ENCODE assay signal across 21 cellular contexts in the genomic region with DNA sequence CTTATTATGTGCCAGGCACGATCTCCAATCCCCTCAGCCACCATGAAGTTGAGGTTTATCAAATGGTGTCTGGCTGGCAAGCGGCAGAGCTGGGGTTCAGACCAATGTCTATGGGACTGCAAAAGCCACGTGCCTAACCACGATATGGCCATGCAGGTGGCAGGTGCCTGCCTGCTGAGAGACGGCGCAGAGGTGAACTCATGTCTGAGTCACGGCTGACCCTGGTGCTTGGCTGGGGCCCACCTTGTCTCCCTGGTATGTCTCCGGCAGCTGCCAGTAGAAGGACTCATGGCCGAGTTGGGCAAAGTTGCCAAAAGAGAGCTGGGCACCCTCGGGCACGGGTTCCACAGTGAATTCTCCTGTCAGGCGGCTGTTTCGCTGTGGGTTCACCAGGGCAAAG. TPM values are rescaled to one million over a fixed set of nuclear protein-coding genes. Genes with fewer than 3 reads are reported as not detected.
DNase-seq lines count a peak whose midpoint lies in the region; ATAC-seq and TF ChIP-seq lines count a peak whose summit lies in the region.
"Had no signal": no experiment of that assay in that cellular context is flagged by ENCODE, and none has a peak within 500 bp of the region (broad histone marks: within the 10 kb centered on the region; RNA-seq: fewer than 3 reads in every experiment).

No MANE protein-coding gene starts in this region.

- no peaks in the 10 kb centered on the region for H3K9me3 ChIP-seq in BLaER1
- H3K9me3 ChIP-seq: colonic mucosa, SK-N-SH, upper lobe of left lung had no signal

- TF ChIP-seq POLR2A in GM18505 (IDR thresholded peaks at IDR 0.05; ENCODE audit: borderline replicate concordance, extremely low read depth, insufficient read depth, insufficient read length): no peak

- H4K20me1 ChIP-seq in BLaER1: no peaks in the 10 kb centered on the region

- no peak overlapping the region for H3K4me3 Mint-ChIP-seq in chondrocyte (ENCODE audit: unreplicated experiment)
- H3K4me3 Mint-ChIP-seq in stimulated activated effector memory CD8-positive, alpha-beta T cell treated with anti-CD3 and anti-CD28 coated beads, Interleukin-12 subunit alpha, Interleukin-12 subunit beta, amount 100 ng/mL, for 72 hours: no peak overlapping the region
- H3K4me3 Mint-ChIP-seq: activated CD8-positive, alpha-beta memory T cell treated with anti-CD3 and anti-CD28 coated beads, Interleukin-2, amount 10 ng/mL, durations not matched to agents 7 days and 5 days; CD4-positive, CD25-positive, alpha-beta regulatory T cell had no signal

- H3K4me3 ChIP-seq in BLaER1 (no peak overlapping the region), rectal smooth muscle tissue (ENCODE audit: low read length) (no peak overlapping the region)
- H3K4me3 ChIP-seq: colonic mucosa, smooth muscle cell, upper lobe of left lung had no signal

- no peak overlapping the region for H3K9ac ChIP-seq in BLaER1
- no peak overlapping the region for H3K9ac ChIP-seq in rectal smooth muscle tissue (ENCODE audit: low read length)
- H3K9ac ChIP-seq: parathyroid adenoma, SK-N-SH had no signal

- H3K4me1 Mint-ChIP-seq in chondrocyte (ENCODE audit: low read depth): peaks cover 24% of the 10 kb centered on the region
- peaks cover 6% of the 10 kb centered on the region for H3K4me1 Mint-ChIP-seq in stimulated activated effector memory CD8-positive, alpha-beta T cell treated with anti-CD3 and anti-CD28 coated beads, Interleukin-12 subunit alpha, Interleukin-12 subunit beta, amount 100 ng/mL, for 72 hours
- H3K4me1 Mint-ChIP-seq: activated CD8-positive, alpha-beta memory T cell treated with anti-CD3 and anti-CD28 coated beads, Interleukin-2, amount 10 ng/mL, durations not matched to agents 7 days and 5 days had no signal

- no peak for ATAC-seq in stimulated activated effector memory CD8-positive, alpha-beta T cell treated with anti-CD3 and anti-CD28 coated beads, Interleukin-12 subunit alpha, Interleukin-12 subunit beta, amount 100 ng/mL, for 72 hours
- ATAC-seq in GM18505 (IDR thresholded peaks at IDR 0.05; ENCODE audit: unreplicated experiment): no peak
- ATAC-seq: activated CD8-positive, alpha-beta memory T cell treated with anti-CD3 and anti-CD28 coated beads, Interleukin-2, amount 10 ng/mL, durations not matched to agents 7 days and 5 days had no signal

- no peaks in the 10 kb centered on the region for H3K27me3 Mint-ChIP-seq in chondrocyte (ENCODE audit: low read depth)
- H3K27me3 Mint-ChIP-seq: activated CD8-positive, alpha-beta memory T cell treated with anti-CD3 and anti-CD28 coated beads, Interleukin-2, amount 10 ng/mL, durations not matched to agents 7 days and 5 days; CD4-positive, CD25-positive, alpha-beta regulatory T cell had no signal

- H3K27me3 ChIP-seq in BLaER1 (no peaks in the 10 kb centered on the region), rectal smooth muscle tissue (ENCODE audit: control insufficient read depth, insufficient read depth, low read length) (no peaks in the 10 kb centered on the region)
- H3K27me3 ChIP-seq: colonic mucosa, upper lobe of left lung had no signal

- TF ChIP-seq CTCF in chondrocyte (IDR thresholded peaks at IDR 0.05): no peak

- H3K36me3 Mint-ChIP-seq in chondrocyte (ENCODE audit: low read depth): peaks cover 37% of the 10 kb centered on the region
- H3K36me3 Mint-ChIP-seq in stimulated activated effector memory CD8-positive, alpha-beta T cell treated with anti-CD3 and anti-CD28 coated beads, Interleukin-12 subunit alpha, Interleukin-12 subunit beta, amount 100 ng/mL, for 72 hours: no peaks in the 10 kb centered on the region
- H3K36me3 Mint-ChIP-seq: activated CD8-positive, alpha-beta memory T cell treated with anti-CD3 and anti-CD28 coated beads, Interleukin-2, amount 10 ng/mL, durations not matched to agents 7 days and 5 days; CD4-positive, CD25-positive, alpha-beta regulatory T cell had no signal

- H3K27ac ChIP-seq in BLaER1: peak overlapping the region; percentile 18; the same call in 1 of the 2 replicates
- peak overlapping the region; percentile 27 for H3K27ac ChIP-seq in rectal smooth muscle tissue (ENCODE audit: low read depth, low read length)
- H3K27ac ChIP-seq: colonic mucosa, parathyroid adenoma, upper lobe of left lung had no signal

- H3K4me2 ChIP-seq in BLaER1: peak overlapping the region; percentile 58
- H3K4me2 ChIP-seq: SK-N-SH, smooth muscle cell had no signal

- peak; percentile 39 for DNase-seq in NCI-H226
- DNase-seq in chondrocyte (ENCODE audit: low spot score): no peak
- no peak for DNase-seq in stimulated activated effector memory CD8-positive, alpha-beta T cell treated with anti-CD3 and anti-CD28 coated beads, Interleukin-12 subunit alpha, Interleukin-12 subunit beta, amount 100 ng/mL, for 72 hours (ENCODE audit: low spot score in 2 of 2)
- DNase-seq in NCI-H1417 treated with DMSO at 0.1 percent for 48 hours (lab: John Stamatoyannopoulos, UW): no peak
- no peak for DNase-seq in NCI-H524 (lab: John Stamatoyannopoulos, UW)
- DNase-seq: activated CD8-positive, alpha-beta memory T cell treated with anti-CD3 and anti-CD28 coated beads, Interleukin-2, amount 10 ng/mL, durations not matched to agents 7 days and 5 days; activated effector memory CD4-positive, alpha-beta T cell treated with Interleukin-2 at 50 U/mL for 16 hours; CD4-positive, CD25-positive, alpha-beta regulatory T cell; colonic mucosa; NCI-H2081; NCI-H524 treated with DMSO at 0.1 percent for 48 hours; OCI-M1; SK-N-SH; stimulated activated CD4-positive, alpha-beta T cell treated with anti-CD3 and anti-CD28 coated beads, Interleukin-4, amount 100 ng/mL, for 4 hours; T1000; upper lobe of left lung had no signal

- H3K4me1 ChIP-seq in BLaER1: peaks cover 47% of the 10 kb centered on the region
- peaks cover 7% of the 10 kb centered on the region for H3K4me1 ChIP-seq in rectal smooth muscle tissue (ENCODE audit: control insufficient read depth, insufficient read depth, low read length)
- H3K4me1 ChIP-seq: colonic mucosa, parathyroid adenoma had no signal

- H3K9me3 Mint-ChIP-seq in chondrocyte (ENCODE audit: low read depth): no peaks in the 10 kb centered on the region
- H3K9me3 Mint-ChIP-seq in stimulated activated effector memory CD8-positive, alpha-beta T cell treated with anti-CD3 and anti-CD28 coated beads, Interleukin-12 subunit alpha, Interleukin-12 subunit beta, amount 100 ng/mL, for 72 hours: no peaks in the 10 kb centered on the region
- H3K9me3 Mint-ChIP-seq: CD4-positive, CD25-positive, alpha-beta regulatory T cell had no signal

- H3K27ac Mint-ChIP-seq in chondrocyte (ENCODE audit: unreplicated experiment): peak overlapping the region; percentile 61
- H3K27ac Mint-ChIP-seq in stimulated activated effector memory CD8-positive, alpha-beta T cell treated with anti-CD3 and anti-CD28 coated beads, Interleukin-12 subunit alpha, Interleukin-12 subunit beta, amount 100 ng/mL, for 72 hours: no peak overlapping the region
- H3K27ac Mint-ChIP-seq: activated CD8-positive, alpha-beta memory T cell treated with anti-CD3 and anti-CD28 coated beads, Interleukin-2, amount 10 ng/mL, durations not matched to agents 7 days and 5 days had no signal

- peaks cover 75% of the 10 kb centered on the region for H3K36me3 ChIP-seq in BLaER1
- H3K36me3 ChIP-seq in rectal smooth muscle tissue (ENCODE audit: control insufficient read depth, insufficient read depth, low read length): peaks cover 42% of the 10 kb centered on the region

RNA-seq across cellular contexts. Expression of gene LDLRAD2, which starts 59.9 kb away (rescaled TPM):
- 0.07 to 0.23 TPM in 2 of 3 replicates, not detected in the other for total RNA-seq in chondrocyte
- total RNA-seq: activated CD8-positive, alpha-beta memory T cell treated with anti-CD3 and anti-CD28 coated beads, Interleukin-2, amount 10 ng/mL, durations not matched to agents 7 days and 5 days had no signal
